Comparison of ENCODE assay signal across 13 cellular contexts in genomic region chr4:140131663-140132229, GRCh38.
"Had no signal": no experiment of that assay in that cellular context is flagged by ENCODE, and none has a peak within 500 bp of the region (broad histone marks: within the 10 kb centered on the region; RNA-seq: fewer than 3 reads in every experiment).

No MANE protein-coding gene starts in this region.

- H3K4me3 Mint-ChIP-seq: neural crest cell had no signal

- H3K4me3 ChIP-seq: adrenal gland, coronary artery, tibial nerve had no signal

- ATAC-seq: left ventricle myocardium superior had no signal

- H3K36me3 ChIP-seq: adrenal gland had no signal

- DNase-seq: activated CD4-positive, alpha-beta T cell treated with anti-CD3 and anti-CD28 coated beads for 1 hour; activated CD8-positive, alpha-beta memory T cell treated with anti-CD3 and anti-CD28 coated beads for 24 hours; activated effector memory CD4-positive, alpha-beta T cell treated with anti-CD3 and anti-CD28 coated beads, Interleukin-2, amount 50 U/mL, for 16 hours; adrenal gland; central memory CD4-positive, alpha-beta T cell; effector CD4-positive, alpha-beta T cell; left ventricle myocardium superior; mesendoderm; stimulated activated CD4-positive, alpha-beta T cell treated with anti-CD3 and anti-CD28 coated beads, Interleukin-4, amount 100 ng/mL, for 1 hour; stimulated activated CD8-positive, alpha-beta memory T cell treated with anti-CD3 and anti-CD28 coated beads, Interleukin-4, amount 100 ng/mL, for 48 hours had no signal

- H3K9me3 Mint-ChIP-seq: neural crest cell had no signal

- H3K27me3 ChIP-seq: adrenal gland, tibial nerve had no signal

- H3K9me3 ChIP-seq: adrenal gland, tibial nerve had no signal

- H3K27ac ChIP-seq: adrenal gland, coronary artery, tibial nerve had no signal
